In genomic region chr17:70338946-70339354, GRCh38 we compare ENCODE assay signal across 23 cellular contexts.
"Had no signal": no experiment of that assay in that cellular context is flagged by ENCODE, and none has a peak within 500 bp of the region (broad histone marks: within the 10 kb centered on the region; RNA-seq: fewer than 3 reads in every experiment).

No MANE protein-coding gene starts in this region.

- FAIRE-seq: HepG2 had no signal

- H3K36me3 ChIP-seq: Peyer's patch, SJCRH30 had no signal

- ATAC-seq: HepG2, Right ventricle myocardium inferior, SK-N-SH treated with all-trans-retinoic acid at 6 μM for 48 hours had no signal

- H3K9me3 ChIP-seq: Peyer's patch, SJCRH30 had no signal

- DNase-seq: IMR-90, Karpas-422, KG1, MM.1S, NCI-H1092 treated with DMSO at 0.1 percent for 48 hours, NCI-H1436, NCI-H187, NCI-H2029, NCI-H2081 treated with DMSO at 0.1 percent for 48 hours, NCI-H2171, NCI-H226, NCI-H446, NCI-H510A treated with DMSO at 0.1 percent for 48 hours, NCI-H526, OCI-M1, PC-9, Peyer's patch, SHP77 treated with DMSO at 0.1 percent for 48 hours, SJCRH30, T-helper 1 cell had no signal

- H3K4me1 ChIP-seq: Peyer's patch, SJCRH30 had no signal

- H3K27ac ChIP-seq: PC-9, Peyer's patch, SJCRH30 had no signal

- H3K4me2 ChIP-seq: PC-9 had no signal

- H2AFZ ChIP-seq: PC-9 had no signal

- H3K4me3 ChIP-seq: PC-9, Peyer's patch, SJCRH30 had no signal

- H3K27me3 ChIP-seq: Peyer's patch, SJCRH30 had no signal
